1 cellular context compared by ENCODE assay signal in the genomic region with DNA sequence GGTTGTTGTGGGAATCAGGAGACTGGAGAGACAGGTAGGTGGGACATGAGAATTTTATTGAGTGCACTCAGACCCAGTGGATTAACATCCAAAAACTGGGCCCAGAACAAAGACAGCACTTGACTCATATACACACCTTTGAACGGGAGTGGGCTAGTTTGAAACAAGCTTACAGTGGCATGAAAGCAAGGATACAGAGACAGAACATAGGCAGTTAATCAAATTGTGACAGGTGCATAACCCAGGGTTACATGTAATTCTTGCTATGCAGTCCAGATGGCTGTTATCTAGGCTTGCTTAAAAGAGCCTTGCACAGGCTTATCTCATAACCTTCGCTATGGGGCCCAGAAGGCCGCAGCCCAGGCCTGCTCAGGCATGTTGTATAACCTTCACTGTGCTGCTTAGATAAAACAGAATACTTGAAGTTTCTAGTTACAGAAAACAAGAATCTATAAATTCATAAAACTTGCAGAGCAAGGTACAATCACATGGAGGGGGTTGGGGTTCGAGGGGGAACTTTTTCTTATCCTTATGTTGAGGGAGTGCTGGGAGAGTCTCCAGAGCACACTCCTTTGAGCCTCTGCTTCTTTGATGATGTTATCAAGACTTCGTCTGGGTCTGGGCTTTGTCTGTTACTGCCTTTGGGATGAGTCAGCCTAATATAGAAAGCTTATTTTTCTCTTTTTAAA.
TF ChIP-seq lines count a peak whose summit lies in the region.

No MANE protein-coding gene starts in this region.

TF ChIP-seq in K562, 482 proteins besides CTCF, POLR2A, EP300 and RAD21 (continued from another document and continues in another):
- TF ChIP-seq, protein P1, sequence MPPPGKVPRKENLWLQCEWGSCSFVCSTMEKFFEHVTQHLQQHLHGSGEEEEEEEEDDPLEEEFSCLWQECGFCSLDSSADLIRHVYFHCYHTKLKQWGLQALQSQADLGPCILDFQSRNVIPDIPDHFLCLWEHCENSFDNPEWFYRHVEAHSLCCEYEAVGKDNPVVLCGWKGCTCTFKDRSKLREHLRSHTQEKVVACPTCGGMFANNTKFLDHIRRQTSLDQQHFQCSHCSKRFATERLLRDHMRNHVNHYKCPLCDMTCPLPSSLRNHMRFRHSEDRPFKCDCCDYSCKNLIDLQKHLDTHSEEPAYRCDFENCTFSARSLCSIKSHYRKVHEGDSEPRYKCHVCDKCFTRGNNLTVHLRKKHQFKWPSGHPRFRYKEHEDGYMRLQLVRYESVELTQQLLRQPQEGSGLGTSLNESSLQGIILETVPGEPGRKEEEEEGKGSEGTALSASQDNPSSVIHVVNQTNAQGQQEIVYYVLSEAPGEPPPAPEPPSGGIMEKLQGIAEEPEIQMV (tag; conservative IDR thresholded peaks at IDR 0.05; ENCODE audit: low read depth), result no peak
- TF ChIP-seq ETV6 (IDR thresholded peaks at IDR 0.05; ENCODE audit: borderline replicate concordance in 1 of 2, low read depth in 2 of 2, low read length in 1 of 2), result no peak
- no peak for TF ChIP-seq ETV6 (CRISPR knock-in tag; IDR thresholded peaks at IDR 0.05; ENCODE audit: borderline replicate concordance)
- TF ChIP-seq KDM4B (IDR thresholded peaks at IDR 0.05; ENCODE audit: borderline replicate concordance in 2 of 2, low read depth in 1 of 2), result no peak
- no peak for TF ChIP-seq ZC3H4 (CRISPR knock-in tag; IDR thresholded peaks at IDR 0.05; ENCODE audit: borderline replicate concordance)
- TF ChIP-seq, protein P2, sequence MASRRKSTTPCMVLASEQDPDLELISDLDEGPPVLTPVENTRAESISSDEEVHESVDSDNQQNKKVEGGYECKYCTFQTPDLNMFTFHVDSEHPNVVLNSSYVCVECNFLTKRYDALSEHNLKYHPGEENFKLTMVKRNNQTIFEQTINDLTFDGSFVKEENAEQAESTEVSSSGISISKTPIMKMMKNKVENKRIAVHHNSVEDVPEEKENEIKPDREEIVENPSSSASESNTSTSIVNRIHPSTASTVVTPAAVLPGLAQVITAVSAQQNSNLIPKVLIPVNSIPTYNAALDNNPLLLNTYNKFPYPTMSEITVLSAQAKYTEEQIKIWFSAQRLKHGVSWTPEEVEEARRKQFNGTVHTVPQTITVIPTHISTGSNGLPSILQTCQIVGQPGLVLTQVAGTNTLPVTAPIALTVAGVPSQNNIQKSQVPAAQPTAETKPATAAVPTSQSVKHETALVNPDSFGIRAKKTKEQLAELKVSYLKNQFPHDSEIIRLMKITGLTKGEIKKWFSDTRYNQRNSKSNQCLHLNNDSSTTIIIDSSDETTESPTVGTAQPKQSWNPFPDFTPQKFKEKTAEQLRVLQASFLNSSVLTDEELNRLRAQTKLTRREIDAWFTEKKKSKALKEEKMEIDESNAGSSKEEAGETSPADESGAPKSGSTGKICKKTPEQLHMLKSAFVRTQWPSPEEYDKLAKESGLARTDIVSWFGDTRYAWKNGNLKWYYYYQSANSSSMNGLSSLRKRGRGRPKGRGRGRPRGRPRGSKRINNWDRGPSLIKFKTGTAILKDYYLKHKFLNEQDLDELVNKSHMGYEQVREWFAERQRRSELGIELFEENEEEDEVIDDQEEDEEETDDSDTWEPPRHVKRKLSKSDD (conservative IDR thresholded peaks at IDR 0.05; ENCODE audit: low read length), result no peak
- TF ChIP-seq PHF20 (IDR thresholded peaks at IDR 0.05; ENCODE audit: partially characterized antibody), result no peak
- TF ChIP-seq, protein P3, sequence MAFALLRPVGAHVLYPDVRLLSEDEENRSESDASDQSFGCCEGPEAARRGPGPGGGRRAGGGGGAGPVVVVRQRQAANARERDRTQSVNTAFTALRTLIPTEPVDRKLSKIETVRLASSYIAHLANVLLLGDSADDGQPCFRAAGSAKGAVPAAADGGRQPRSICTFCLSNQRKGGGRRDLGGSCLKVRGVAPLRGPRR (CRISPR knock-in tag; IDR thresholded peaks at IDR 0.05), result no peak
- peak; percentile 30 for TF ChIP-seq DACH1 (IDR thresholded peaks at IDR 0.05; ENCODE audit: partially characterized antibody)
- TF ChIP-seq, protein P4, sequence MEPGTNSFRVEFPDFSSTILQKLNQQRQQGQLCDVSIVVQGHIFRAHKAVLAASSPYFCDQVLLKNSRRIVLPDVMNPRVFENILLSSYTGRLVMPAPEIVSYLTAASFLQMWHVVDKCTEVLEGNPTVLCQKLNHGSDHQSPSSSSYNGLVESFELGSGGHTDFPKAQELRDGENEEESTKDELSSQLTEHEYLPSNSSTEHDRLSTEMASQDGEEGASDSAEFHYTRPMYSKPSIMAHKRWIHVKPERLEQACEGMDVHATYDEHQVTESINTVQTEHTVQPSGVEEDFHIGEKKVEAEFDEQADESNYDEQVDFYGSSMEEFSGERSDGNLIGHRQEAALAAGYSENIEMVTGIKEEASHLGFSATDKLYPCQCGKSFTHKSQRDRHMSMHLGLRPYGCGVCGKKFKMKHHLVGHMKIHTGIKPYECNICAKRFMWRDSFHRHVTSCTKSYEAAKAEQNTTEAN (CRISPR knock-in tag; IDR thresholded peaks at IDR 0.05), result no peak
- no peak for TF ChIP-seq KAT8 (IDR thresholded peaks at IDR 0.05; ENCODE audit: low read depth)
- TF ChIP-seq KAT2B (IDR thresholded peaks at IDR 0.05; ENCODE audit: low read depth, low read length), result no peak
- TF ChIP-seq, protein P5, sequence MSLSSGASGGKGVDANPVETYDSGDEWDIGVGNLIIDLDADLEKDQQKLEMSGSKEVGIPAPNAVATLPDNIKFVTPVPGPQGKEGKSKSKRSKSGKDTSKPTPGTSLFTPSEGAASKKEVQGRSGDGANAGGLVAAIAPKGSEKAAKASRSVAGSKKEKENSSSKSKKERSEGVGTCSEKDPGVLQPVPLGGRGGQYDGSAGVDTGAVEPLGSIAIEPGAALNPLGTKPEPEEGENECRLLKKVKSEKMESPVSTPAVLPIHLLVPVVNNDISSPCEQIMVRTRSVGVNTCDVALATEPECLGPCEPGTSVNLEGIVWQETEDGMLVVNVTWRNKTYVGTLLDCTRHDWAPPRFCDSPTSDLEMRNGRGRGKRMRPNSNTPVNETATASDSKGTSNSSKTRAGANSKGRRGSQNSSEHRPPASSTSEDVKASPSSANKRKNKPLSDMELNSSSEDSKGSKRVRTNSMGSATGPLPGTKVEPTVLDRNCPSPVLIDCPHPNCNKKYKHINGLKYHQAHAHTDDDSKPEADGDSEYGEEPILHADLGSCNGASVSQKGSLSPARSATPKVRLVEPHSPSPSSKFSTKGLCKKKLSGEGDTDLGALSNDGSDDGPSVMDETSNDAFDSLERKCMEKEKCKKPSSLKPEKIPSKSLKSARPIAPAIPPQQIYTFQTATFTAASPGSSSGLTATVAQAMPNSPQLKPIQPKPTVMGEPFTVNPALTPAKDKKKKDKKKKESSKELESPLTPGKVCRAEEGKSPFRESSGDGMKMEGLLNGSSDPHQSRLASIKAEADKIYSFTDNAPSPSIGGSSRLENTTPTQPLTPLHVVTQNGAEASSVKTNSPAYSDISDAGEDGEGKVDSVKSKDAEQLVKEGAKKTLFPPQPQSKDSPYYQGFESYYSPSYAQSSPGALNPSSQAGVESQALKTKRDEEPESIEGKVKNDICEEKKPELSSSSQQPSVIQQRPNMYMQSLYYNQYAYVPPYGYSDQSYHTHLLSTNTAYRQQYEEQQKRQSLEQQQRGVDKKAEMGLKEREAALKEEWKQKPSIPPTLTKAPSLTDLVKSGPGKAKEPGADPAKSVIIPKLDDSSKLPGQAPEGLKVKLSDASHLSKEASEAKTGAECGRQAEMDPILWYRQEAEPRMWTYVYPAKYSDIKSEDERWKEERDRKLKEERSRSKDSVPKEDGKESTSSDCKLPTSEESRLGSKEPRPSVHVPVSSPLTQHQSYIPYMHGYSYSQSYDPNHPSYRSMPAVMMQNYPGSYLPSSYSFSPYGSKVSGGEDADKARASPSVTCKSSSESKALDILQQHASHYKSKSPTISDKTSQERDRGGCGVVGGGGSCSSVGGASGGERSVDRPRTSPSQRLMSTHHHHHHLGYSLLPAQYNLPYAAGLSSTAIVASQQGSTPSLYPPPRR (CRISPR knock-in tag; IDR thresholded peaks at IDR 0.05; ENCODE audit: borderline replicate concordance), result no peak
- no peak for TF ChIP-seq ZNF436 (CRISPR knock-in tag; IDR thresholded peaks at IDR 0.05)
- no peak for TF ChIP-seq MEF2A (IDR thresholded peaks at IDR 0.05; ENCODE audit: control insufficient read depth, low read depth, low read length)
- TF ChIP-seq, protein P6, sequence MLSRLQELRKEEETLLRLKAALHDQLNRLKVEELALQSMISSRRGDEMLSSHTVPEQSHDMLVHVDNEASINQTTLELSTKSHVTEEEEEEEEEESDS (CRISPR knock-in tag; IDR thresholded peaks at IDR 0.05), result no peak
- TF ChIP-seq, protein P7, sequence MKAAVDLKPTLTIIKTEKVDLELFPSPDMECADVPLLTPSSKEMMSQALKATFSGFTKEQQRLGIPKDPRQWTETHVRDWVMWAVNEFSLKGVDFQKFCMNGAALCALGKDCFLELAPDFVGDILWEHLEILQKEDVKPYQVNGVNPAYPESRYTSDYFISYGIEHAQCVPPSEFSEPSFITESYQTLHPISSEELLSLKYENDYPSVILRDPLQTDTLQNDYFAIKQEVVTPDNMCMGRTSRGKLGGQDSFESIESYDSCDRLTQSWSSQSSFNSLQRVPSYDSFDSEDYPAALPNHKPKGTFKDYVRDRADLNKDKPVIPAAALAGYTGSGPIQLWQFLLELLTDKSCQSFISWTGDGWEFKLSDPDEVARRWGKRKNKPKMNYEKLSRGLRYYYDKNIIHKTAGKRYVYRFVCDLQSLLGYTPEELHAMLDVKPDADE (conservative IDR thresholded peaks at IDR 0.05; ENCODE audit: control insufficient read depth, low read depth, low read length), result 0 out of 2 replicates have a peak, but pooled peaks have one; percentile 29
- no peak for TF ChIP-seq SAFB (IDR thresholded peaks at IDR 0.05; ENCODE audit: borderline replicate concordance, low read depth, low read length)
- no peak for TF ChIP-seq ERF (CRISPR knock-in tag; IDR thresholded peaks at IDR 0.05)
- no peak for TF ChIP-seq ZNF146 (CRISPR knock-in tag; IDR thresholded peaks at IDR 0.05; ENCODE audit: unreplicated experiment)
- TF ChIP-seq CREM (IDR thresholded peaks at IDR 0.05; ENCODE audit: low read depth), result peak; percentile 14; the same call in 1 of the 2 replicates
- TF ChIP-seq ZNF324 (CRISPR knock-in tag; IDR thresholded peaks at IDR 0.05), result no peak
- TF ChIP-seq, protein P8, sequence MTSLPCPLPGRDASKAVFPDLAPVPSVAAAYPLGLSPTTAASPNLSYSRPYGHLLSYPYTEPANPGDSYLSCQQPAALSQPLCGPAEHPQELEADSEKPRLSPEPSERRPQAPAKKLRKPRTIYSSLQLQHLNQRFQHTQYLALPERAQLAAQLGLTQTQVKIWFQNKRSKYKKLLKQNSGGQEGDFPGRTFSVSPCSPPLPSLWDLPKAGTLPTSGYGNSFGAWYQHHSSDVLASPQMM (CRISPR knock-in tag; IDR thresholded peaks at IDR 0.05), result no peak
- no peak for TF ChIP-seq ZNF133 (CRISPR knock-in tag; IDR thresholded peaks at IDR 0.05)
- no peak for TF ChIP-seq DDX20 (tag; IDR thresholded peaks at IDR 0.05; ENCODE audit: low read depth)
- TF ChIP-seq ZNF354B (CRISPR knock-in tag; IDR thresholded peaks at IDR 0.05), result no peak
- TF ChIP-seq, protein P9, sequence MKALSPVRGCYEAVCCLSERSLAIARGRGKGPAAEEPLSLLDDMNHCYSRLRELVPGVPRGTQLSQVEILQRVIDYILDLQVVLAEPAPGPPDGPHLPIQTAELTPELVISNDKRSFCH (CRISPR knock-in tag; IDR thresholded peaks at IDR 0.05), result no peak
- TF ChIP-seq, protein P9 (tag; IDR thresholded peaks at IDR 0.05), result peak; percentile 33; the same call in 1 of the 2 replicates
- no peak for TF ChIP-seq ZNF175 (CRISPR knock-in tag; IDR thresholded peaks at IDR 0.05; ENCODE audit: low read depth)
- TF ChIP-seq ILK (tag; IDR thresholded peaks at IDR 0.05; ENCODE audit: borderline replicate concordance, low read depth), result no peak
- TF ChIP-seq, protein P10, sequence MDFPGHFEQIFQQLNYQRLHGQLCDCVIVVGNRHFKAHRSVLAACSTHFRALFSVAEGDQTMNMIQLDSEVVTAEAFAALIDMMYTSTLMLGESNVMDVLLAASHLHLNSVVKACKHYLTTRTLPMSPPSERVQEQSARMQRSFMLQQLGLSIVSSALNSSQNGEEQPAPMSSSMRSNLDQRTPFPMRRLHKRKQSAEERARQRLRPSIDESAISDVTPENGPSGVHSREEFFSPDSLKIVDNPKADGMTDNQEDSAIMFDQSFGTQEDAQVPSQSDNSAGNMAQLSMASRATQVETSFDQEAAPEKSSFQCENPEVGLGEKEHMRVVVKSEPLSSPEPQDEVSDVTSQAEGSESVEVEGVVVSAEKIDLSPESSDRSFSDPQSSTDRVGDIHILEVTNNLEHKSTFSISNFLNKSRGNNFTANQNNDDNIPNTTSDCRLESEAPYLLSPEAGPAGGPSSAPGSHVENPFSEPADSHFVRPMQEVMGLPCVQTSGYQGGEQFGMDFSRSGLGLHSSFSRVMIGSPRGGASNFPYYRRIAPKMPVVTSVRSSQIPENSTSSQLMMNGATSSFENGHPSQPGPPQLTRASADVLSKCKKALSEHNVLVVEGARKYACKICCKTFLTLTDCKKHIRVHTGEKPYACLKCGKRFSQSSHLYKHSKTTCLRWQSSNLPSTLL (IDR thresholded peaks at IDR 0.05), result no peak
- TF ChIP-seq C11orf30 (IDR thresholded peaks at IDR 0.05; ENCODE audit: low read depth), result peak; percentile 51; the same call in 1 of the 2 replicates
- TF ChIP-seq, protein P11, sequence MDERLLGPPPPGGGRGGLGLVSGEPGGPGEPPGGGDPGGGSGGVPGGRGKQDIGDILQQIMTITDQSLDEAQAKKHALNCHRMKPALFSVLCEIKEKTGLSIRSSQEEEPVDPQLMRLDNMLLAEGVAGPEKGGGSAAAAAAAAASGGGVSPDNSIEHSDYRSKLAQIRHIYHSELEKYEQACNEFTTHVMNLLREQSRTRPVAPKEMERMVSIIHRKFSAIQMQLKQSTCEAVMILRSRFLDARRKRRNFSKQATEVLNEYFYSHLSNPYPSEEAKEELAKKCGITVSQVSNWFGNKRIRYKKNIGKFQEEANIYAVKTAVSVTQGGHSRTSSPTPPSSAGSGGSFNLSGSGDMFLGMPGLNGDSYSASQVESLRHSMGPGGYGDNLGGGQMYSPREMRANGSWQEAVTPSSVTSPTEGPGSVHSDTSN (CRISPR knock-in tag; IDR thresholded peaks at IDR 0.05; ENCODE audit: low read depth), result peak; percentile 59
- TF ChIP-seq, protein P11 (tag; conservative IDR thresholded peaks at IDR 0.05; ENCODE audit: low read depth), result peak; percentile 94
- no peak for TF ChIP-seq PCBP2 (IDR thresholded peaks at IDR 0.05; ENCODE audit: low read depth, low read length, poor library complexity, severe bottlenecking)
- TF ChIP-seq RCOR1 (IDR thresholded peaks at IDR 0.05; ENCODE audit: borderline replicate concordance in 1 of 2, low read depth in 2 of 2, low read length in 2 of 2), result no peak; a peak in 1 of 4 replicates
- no peak for TF ChIP-seq RBM25 (IDR thresholded peaks at IDR 0.05; ENCODE audit: low read depth, low read length, severe bottlenecking)
- TF ChIP-seq RFX5 (IDR thresholded peaks at IDR 0.05; ENCODE audit: low read depth, low read length), result peak; percentile 16; the same call in 1 of the 2 replicates
- no peak for TF ChIP-seq GABPB1 (CRISPR knock-in tag; IDR thresholded peaks at IDR 0.05)
- no peak for TF ChIP-seq PTBP1 (IDR thresholded peaks at IDR 0.05; ENCODE audit: low read depth, low read length)
- peak; percentile 89 for TF ChIP-seq L3MBTL2 (IDR thresholded peaks at IDR 0.05)
